ENCODE assay signal across 8 cellular contexts in genomic region chr15:44710236-44711088, GRCh38. TPM values are rescaled to one million over a fixed set of nuclear protein-coding genes. Genes with fewer than 3 reads are reported as not detected.
DNase-seq lines count a peak whose midpoint lies in the region; ATAC-seq, FAIRE-seq and TF ChIP-seq lines count a peak whose summit lies in the region.

No MANE protein-coding gene starts in this region.

- peak overlapping the region; percentile 99 for H3K27ac Mint-ChIP-seq in T-helper 1 cell treated with Interleukin-12 subunit alpha and Interleukin-12 subunit beta and Interleukin-4 antibody, amounts not matched to agents 30 μg/mL and 1 μg/mL, for 36 hours

- H3K79me1 ChIP-seq in H1 (ENCODE audit: low read depth, low read length) = no peaks in the 10 kb centered on the region

- no peak overlapping the region for H2BK15ac ChIP-seq in H1 (ENCODE audit: low read length)

- H3K9me3 ChIP-seq in ES-I3 (ENCODE audit: control insufficient read depth, insufficient read depth, low read length) = no peaks in the 10 kb centered on the region
- no peaks in the 10 kb centered on the region for H3K9me3 ChIP-seq in H1 (ENCODE audit: insufficient read depth in 2 of 2, low read depth in 1 of 2, low read length in 1 of 2)

- CTCF ChIA-PET in H1 (lab: Charles Lee; ENCODE audit: partially characterized antibody) = interaction anchor here (0.5 to 6.6 kb wide), 10 partner anchors 9 to 94 kb away, joined by 3 to 61 read pairs (median 4); partner anchors contain the start of genes SPG11 and TRIM69

- H3K23ac ChIP-seq in H1 (ENCODE audit: insufficient read length) = no peak overlapping the region

- 45% methylated on average over 11 of the region's 11 CpGs; no CpG with 5 or more reads in 1 of the 2 experiments for WGBS in H1 (ENCODE audit: extremely low coverage in 1 of 2, insufficient coverage in 1 of 2, insufficient read length in 1 of 2, insufficient replicate concordance in 2 of 2, low coverage in 1 of 2, low lambda C conversion rate in 2 of 2, missing lambda C conversion rate in 1 of 2), 2 experiments

- no peak overlapping the region for H4K91ac ChIP-seq in H1 (replicated peaks; ENCODE audit: insufficient read length, low read length)

- H4K20me1 ChIP-seq in H1 (replicated peaks in 1 of 2; ENCODE audit: control insufficient read depth in 1 of 2, insufficient read depth in 2 of 2, low read length in 2 of 2) = no peaks in the 10 kb centered on the region

- H3K79me2 ChIP-seq in H1 (ENCODE audit: control insufficient read depth in 1 of 2, insufficient read depth in 2 of 2, low read length in 2 of 2) = peaks cover 0 to 9% of the 10 kb centered on the region in 2 experiments; a peak in 2 of 4 replicates

- H3K36me3 Mint-ChIP-seq in T-helper 1 cell treated with Interleukin-12 subunit alpha and Interleukin-12 subunit beta and Interleukin-4 antibody, amounts not matched to agents 30 μg/mL and 1 μg/mL, for 36 hours (ENCODE audit: low read depth) = peaks cover 55% of the 10 kb centered on the region

- H3K4me2 ChIP-seq in H1 (ENCODE audit: insufficient read depth in 1 of 2, low read depth in 2 of 2, low read length in 2 of 2) = peak overlapping the region; percentile 90 to 94

- H3K4ac ChIP-seq in H1 (replicated peaks; ENCODE audit: insufficient read length, low read depth, low read length) = no peak overlapping the region

- H3K4me1 ChIP-seq in ES-I3 (ENCODE audit: insufficient read depth, low read length) (no peaks in the 10 kb centered on the region), H1 (replicated peaks in 1 of 4; ENCODE audit: control insufficient read depth in 3 of 4, insufficient read depth in 4 of 4, low read length in 3 of 4) (0 out of 7 replicates have a peak, but pooled peaks cover 0 to 3% (median 0%) of the 10 kb centered on the region in 4 experiments)

- no peak overlapping the region for H4K5ac ChIP-seq in H1 (ENCODE audit: insufficient read length, low read depth, low read length)

- peaks cover 0 to 10% (median 8%) of the 10 kb centered on the region in 4 experiments; a peak in 5 of 7 replicates for H3K27me3 ChIP-seq in H1 (replicated peaks in 1 of 4; ENCODE audit: control insufficient read depth in 3 of 4, extremely low read depth in 1 of 4, insufficient read depth in 3 of 4, low read length in 3 of 4)

- no peak overlapping the region for H2AK5ac ChIP-seq in H1 (ENCODE audit: low read depth, low read length)

- TF ChIP-seq CTCF in H1 (IDR thresholded peaks at IDR 0.05; ENCODE audit: control extremely low read depth in 1 of 3, insufficient read depth in 1 of 3, low read depth in 1 of 3, low read length in 3 of 3) = peak in 2 of 3 experiments; percentile 2 to 23; a peak in 2 of 4 replicates

- H3K9me3 Mint-ChIP-seq in T-helper 1 cell treated with Interleukin-12 subunit alpha and Interleukin-12 subunit beta and Interleukin-4 antibody, amounts not matched to agents 30 μg/mL and 1 μg/mL, for 36 hours = peaks cover 1% of the 10 kb centered on the region

- H3K56ac ChIP-seq in H1 (replicated peaks; ENCODE audit: insufficient read length, low read depth, low read length) = no peak overlapping the region

- H3K27me3 Mint-ChIP-seq in T-helper 1 cell treated with Interleukin-12 subunit alpha and Interleukin-12 subunit beta and Interleukin-4 antibody, amounts not matched to agents 30 μg/mL and 1 μg/mL, for 36 hours (ENCODE audit: low read depth) = no peaks in the 10 kb centered on the region

- peak overlapping the region; percentile 95 for H3K9ac ChIP-seq in ES-I3 (ENCODE audit: low read depth, low read length)
- peak overlapping the region in 2 of 4 experiments; percentile 60 to 63; a peak in 5 of 7 replicates for H3K9ac ChIP-seq in H1 (replicated peaks in 1 of 4; ENCODE audit: extremely low read depth in 1 of 4, low read depth in 3 of 4, low read length in 3 of 4)

- no peak for TF ChIP-seq EP300 in H1 (IDR thresholded peaks at IDR 0.05; ENCODE audit: borderline replicate concordance in 1 of 2, low read depth in 2 of 2, low read length in 2 of 2)

- H2AFZ ChIP-seq in H1 (ENCODE audit: low read length) = peak overlapping the region; percentile 78

- peak overlapping the region; percentile 60; the same call in 1 of the 2 replicates for H3K27ac ChIP-seq in H1 (ENCODE audit: low read depth, low read length)

- H3K4me1 Mint-ChIP-seq in T-helper 1 cell treated with Interleukin-12 subunit alpha and Interleukin-12 subunit beta and Interleukin-4 antibody, amounts not matched to agents 30 μg/mL and 1 μg/mL, for 36 hours (ENCODE audit: low read depth) = peaks cover 41% of the 10 kb centered on the region

- FAIRE-seq in H1 (lab: Jason Lieb, UNC) = no peak

- ATAC-seq in HG02642 (IDR thresholded peaks at IDR 0.05; ENCODE audit: poor library complexity, unreplicated experiment) (peak; percentile 19), GM21528 (IDR thresholded peaks at IDR 0.05; ENCODE audit: low FRiP score, unreplicated experiment) (no peak), HG03108 (IDR thresholded peaks at IDR 0.05; ENCODE audit: unreplicated experiment) (no peak)

- POLR2A ChIA-PET in H1 (lab: Charles Lee; ENCODE audit: partially characterized antibody) = interaction anchor here (0.7 to 4.2 kb wide), 16 partner anchors 11 to 1955 kb away, joined by 3 to 64 read pairs (median 4); partner anchors contain the start of genes SPG11 and TRIM69

- TF ChIP-seq POLR2A in H1 (IDR thresholded peaks at IDR 0.05; ENCODE audit: control extremely low read depth in 1 of 2, low read depth in 2 of 2, low read length in 2 of 2) = no peak

- H3K4me3 ChIP-seq in H1 (ENCODE audit: extremely low read depth in 1 of 4, insufficient read depth in 2 of 4, low read depth in 3 of 4, low read length in 4 of 4) = peak overlapping the region; percentile 79 to 95 (median 88)

- H3K4me3 Mint-ChIP-seq in T-helper 1 cell treated with Interleukin-12 subunit alpha and Interleukin-12 subunit beta and Interleukin-4 antibody, amounts not matched to agents 30 μg/mL and 1 μg/mL, for 36 hours = peak overlapping the region; percentile 89

- no peak overlapping the region for H2BK12ac ChIP-seq in H1 (ENCODE audit: low read depth, low read length)

- TF ChIP-seq RAD21 in H1 (IDR thresholded peaks at IDR 0.05 in 1 of 2, conservative IDR thresholded peaks at IDR 0.05 in 1 of 2; ENCODE audit: low read depth in 2 of 2, low read length in 2 of 2) = no peak

- no peak overlapping the region for H3K18ac ChIP-seq in H1 (ENCODE audit: extremely low read depth, low read length)

- H2BK20ac ChIP-seq in H1 (ENCODE audit: low read length) = 0 out of 2 replicates have a peak overlapping the region, but pooled peaks have one; percentile 34

- H2BK120ac ChIP-seq in H1 (replicated peaks; ENCODE audit: low read depth, low read length) = no peak overlapping the region

- H2BK5ac ChIP-seq in H1 (ENCODE audit: low read depth, low read length) = no peak overlapping the region

- no peak overlapping the region for H4K8ac ChIP-seq in H1 (ENCODE audit: extremely low read depth, insufficient read depth, low read length)

- H3K14ac ChIP-seq in H1 (ENCODE audit: insufficient read length) = no peak overlapping the region

- DNase-seq in H1 (ENCODE audit: low read depth in 1 of 2, low spot score in 2 of 2) = no peak
- DNase-seq in myocyte (ENCODE audit: low read depth) = peak; percentile 51
- DNase-seq in NCI-H2029 treated with DMSO at 0.1 percent for 48 hours (lab: John Stamatoyannopoulos, UW) = no peak

- peaks cover 4% of the 10 kb centered on the region for H3K23me2 ChIP-seq in H1 (ENCODE audit: low read depth, low read length)

- H3K36me3 ChIP-seq in ES-I3 (ENCODE audit: insufficient read depth, low read length) = peaks cover 3% of the 10 kb centered on the region; the same call in 1 of the 2 replicates
- H3K36me3 ChIP-seq in H1 (ENCODE audit: control insufficient read depth in 2 of 4, insufficient read depth in 4 of 4, low read length in 3 of 4) = peaks cover 0 to 2% (median under 1%) of the 10 kb centered on the region in 4 experiments; a peak in 3 of 8 replicates

RNA-seq across cellular contexts. Expression of gene PATL2, which starts 0.7 kb away (rescaled TPM):
- 0.48 and 0.65 TPM in 2 replicates for total RNA-seq in H1 (2021; fragmentation: NEBNext Ultra II Directional; extraction: Animal tissue kit (Norgen Biotek cat#: 25700))
- 1.0 and 1.3 TPM in 2 replicates for polyA plus RNA-seq in H1 (2011; rRNA removed)
- polyA plus RNA-seq in H1 (2011; cell fraction: cytosol; rRNA removed) = 0.78 TPM
- 4.2 TPM for polyA plus RNA-seq in H1 (2011; cell fraction: nucleus; rRNA removed)
- 0.48 to 1.1 TPM (median 0.88 TPM) in 4 replicates for polyA plus RNA-seq in H1 (2012, experiment 1 of 2)
- polyA plus RNA-seq in H1 (2012, experiment 2 of 2) = not detected
- polyA plus RNA-seq in H1 (2013, experiment 1 of 2) = 0.49 TPM
- 0.28 TPM for polyA plus RNA-seq in H1 (2013, experiment 2 of 2)
- 1.6 and 1.7 TPM in 2 replicates for polyA minus RNA-seq in H1 (2011; rRNA and poly(A)+ RNA removed)
- 0.51 TPM for polyA minus RNA-seq in H1 (2011; cell fraction: cytosol; rRNA and poly(A)+ RNA removed)
- polyA minus RNA-seq in H1 (2011; cell fraction: nucleus; rRNA and poly(A)+ RNA removed) = 2.9 TPM
- 0.19 and 0.73 TPM in 2 replicates for total RNA-seq in myocyte
- 1.00 TPM for polyA plus RNA-seq in myocyte (2012)

RNA-seq across cellular contexts. Expression of gene B2M, which starts 0.9 kb away (rescaled TPM):
- total RNA-seq in H1 (2021; fragmentation: NEBNext Ultra II Directional; extraction: Animal tissue kit (Norgen Biotek cat#: 25700)) = 71.2 and 78.9 TPM in 2 replicates
- 380 and 907 TPM in 2 replicates for polyA plus RNA-seq in H1 (2011; rRNA removed)
- polyA plus RNA-seq in H1 (2011; cell fraction: cytosol; rRNA removed) = 423 TPM
- polyA plus RNA-seq in H1 (2011; cell fraction: nucleus; rRNA removed) = 24.2 TPM
- polyA plus RNA-seq in H1 (2012, experiment 1 of 2) = 141 to 188 TPM (median 152 TPM) in 4 replicates
- 85.5 TPM for polyA plus RNA-seq in H1 (2012, experiment 2 of 2)
- polyA plus RNA-seq in H1 (2013, experiment 1 of 2) = 100 TPM
- 143 TPM for polyA plus RNA-seq in H1 (2013, experiment 2 of 2)
- polyA minus RNA-seq in H1 (2011; rRNA and poly(A)+ RNA removed) = 62.5 and 99.2 TPM in 2 replicates
- 112 TPM for polyA minus RNA-seq in H1 (2011; cell fraction: cytosol; rRNA and poly(A)+ RNA removed)
- polyA minus RNA-seq in H1 (2011; cell fraction: nucleus; rRNA and poly(A)+ RNA removed) = 132 TPM
- 3,125 and 4,265 TPM in 2 replicates for total RNA-seq in myocyte
- polyA plus RNA-seq in myocyte (2012) = 2,239 TPM

RNA-seq across cellular contexts. Expression of gene TRIM69, which starts 25.9 kb away (rescaled TPM):
- 6.2 and 6.4 TPM in 2 replicates for total RNA-seq in H1 (2021; fragmentation: NEBNext Ultra II Directional; extraction: Animal tissue kit (Norgen Biotek cat#: 25700))
- polyA plus RNA-seq in H1 (2011; rRNA removed) = 2.9 and 4.3 TPM in 2 replicates
- 4.4 TPM for polyA plus RNA-seq in H1 (2011; cell fraction: cytosol; rRNA removed)
- polyA plus RNA-seq in H1 (2011; cell fraction: nucleus; rRNA removed) = 3.1 TPM
- 5.6 to 9.8 TPM (median 7.9 TPM) in 4 replicates for polyA plus RNA-seq in H1 (2012, experiment 1 of 2)
- polyA plus RNA-seq in H1 (2012, experiment 2 of 2) = 4.7 TPM
- polyA plus RNA-seq in H1 (2013, experiment 1 of 2) = 3.6 TPM
- polyA plus RNA-seq in H1 (2013, experiment 2 of 2) = 4.0 TPM
- 4.4 and 5.0 TPM in 2 replicates for polyA minus RNA-seq in H1 (2011; rRNA and poly(A)+ RNA removed)
- 2.9 TPM for polyA minus RNA-seq in H1 (2011; cell fraction: cytosol; rRNA and poly(A)+ RNA removed)
- 4.8 TPM for polyA minus RNA-seq in H1 (2011; cell fraction: nucleus; rRNA and poly(A)+ RNA removed)
- total RNA-seq in myocyte = 17.4 and 26.8 TPM in 2 replicates
- polyA plus RNA-seq in myocyte (2012) = 19.1 TPM

RNA-seq across cellular contexts. Expression of gene SPG11, which starts 47.0 kb away (rescaled TPM):
- 32.5 and 37.1 TPM in 2 replicates for total RNA-seq in H1 (2021; fragmentation: NEBNext Ultra II Directional; extraction: Animal tissue kit (Norgen Biotek cat#: 25700))
- 34.6 and 38.6 TPM in 2 replicates for polyA plus RNA-seq in H1 (2011; rRNA removed)
- 49.2 TPM for polyA plus RNA-seq in H1 (2011; cell fraction: cytosol; rRNA removed)
- polyA plus RNA-seq in H1 (2011; cell fraction: nucleus; rRNA removed) = 98.8 TPM
- polyA plus RNA-seq in H1 (2012, experiment 1 of 2) = 31.3 to 43.0 TPM (median 37.6 TPM) in 4 replicates
- 2.4 TPM for polyA plus RNA-seq in H1 (2012, experiment 2 of 2)
- polyA plus RNA-seq in H1 (2013, experiment 1 of 2) = 12.8 TPM
- 9.7 TPM for polyA plus RNA-seq in H1 (2013, experiment 2 of 2)
- polyA minus RNA-seq in H1 (2011; rRNA and poly(A)+ RNA removed) = 104 and 127 TPM in 2 replicates
- polyA minus RNA-seq in H1 (2011; cell fraction: cytosol; rRNA and poly(A)+ RNA removed) = 43.4 TPM
- 89.8 TPM for polyA minus RNA-seq in H1 (2011; cell fraction: nucleus; rRNA and poly(A)+ RNA removed)
- total RNA-seq in myocyte = 32.8 and 40.7 TPM in 2 replicates
- polyA plus RNA-seq in myocyte (2012) = 22.3 TPM

Comparison
In these comparisons a context has a peak if more than half of its experiments do, and no peak if none do; other contexts are left out.
1. RNA of gene B2M, which starts 0.9 kb away (total RNA-seq): 3,125 to 4,265 TPM in myocyte; 71.2 to 78.9 TPM in H1; every median in the first group is over 10 times any median in the second.